ENCODE assay signal across 12 cellular contexts in genomic region chr2:121036226-121036692, GRCh38.
A peak's percentile ranks its signal among the peaks of the same experiment; 100 is the strongest.
DNase-seq lines count a peak whose midpoint lies in the region; ATAC-seq lines count a peak whose summit lies in the region.
"Had no signal": no experiment of that assay in that cellular context is flagged by ENCODE, and none has a peak within 500 bp of the region (broad histone marks: within the 10 kb centered on the region; RNA-seq: fewer than 3 reads in every experiment).

No MANE protein-coding gene starts in this region.

- intact Hi-C loops in activated T-helper 1 cell treated with anti-CD3 and anti-CD28 coated beads, Interleukin-12 subunit alpha, Interleukin-12 subunit beta, Interleukin-2, Interleukin-4 antibody, amounts not matched to agents 30 ng/mL and 10 ng/mL and 1 ng/mL, durations not matched to agents 14 hours and 24 hours and 36 hours (cut with micrococcal nuclease): no loop called here

- H3K9me3 Mint-ChIP-seq in activated T-helper 1 cell treated with anti-CD3 and anti-CD28 coated beads, Interleukin-12 subunit alpha, Interleukin-12 subunit beta, Interleukin-2, Interleukin-4 antibody, amounts not matched to agents 30 ng/mL and 10 ng/mL and 1 ng/mL, durations not matched to agents 14 hours and 24 hours and 36 hours: no peaks in the 10 kb centered on the region
- H3K9me3 Mint-ChIP-seq: activated naive CD4-positive, alpha-beta T cell treated with anti-CD3 and anti-CD28 coated beads, Interleukin-2, amount 50 U/mL, for 24 hours had no signal

- DNase-seq in COLO668 (lab: John Stamatoyannopoulos, UW; ENCODE audit: unreplicated experiment): peak; percentile 74
- DNase-seq in NCI-H1417 (lab: John Stamatoyannopoulos, UW): peak; percentile 81 to 98 (median 91)
- peak; percentile 100 for DNase-seq in NCI-H345 treated with DMSO at 0.1 percent for 48 hours (lab: John Stamatoyannopoulos, UW; ENCODE audit: unreplicated experiment)
- DNase-seq in islet precursor cell: peak; percentile 15
- DNase-seq in activated T-helper 1 cell treated with anti-CD3 and anti-CD28 coated beads, Interleukin-12 subunit alpha, Interleukin-12 subunit beta, Interleukin-2, Interleukin-4 antibody, amounts not matched to agents 30 ng/mL and 10 ng/mL and 1 ng/mL, durations not matched to agents 14 hours and 24 hours and 36 hours (ENCODE audit: low spot score): no peak
- DNase-seq: caudate nucleus, posterior cingulate gyrus, testis had no signal

- H3K4me1 Mint-ChIP-seq in activated T-helper 1 cell treated with anti-CD3 and anti-CD28 coated beads, Interleukin-12 subunit alpha, Interleukin-12 subunit beta, Interleukin-2, Interleukin-4 antibody, amounts not matched to agents 30 ng/mL and 10 ng/mL and 1 ng/mL, durations not matched to agents 14 hours and 24 hours and 36 hours (ENCODE audit: low read depth): no peaks in the 10 kb centered on the region
- H3K4me1 Mint-ChIP-seq: activated naive CD4-positive, alpha-beta T cell treated with anti-CD3 and anti-CD28 coated beads, Interleukin-2, amount 50 U/mL, for 24 hours had no signal

- H3K36me3 Mint-ChIP-seq in activated T-helper 1 cell treated with anti-CD3 and anti-CD28 coated beads, Interleukin-12 subunit alpha, Interleukin-12 subunit beta, Interleukin-2, Interleukin-4 antibody, amounts not matched to agents 30 ng/mL and 10 ng/mL and 1 ng/mL, durations not matched to agents 14 hours and 24 hours and 36 hours (ENCODE audit: low read depth): no peaks in the 10 kb centered on the region
- H3K36me3 Mint-ChIP-seq: activated naive CD4-positive, alpha-beta T cell treated with anti-CD3 and anti-CD28 coated beads, Interleukin-2, amount 50 U/mL, for 24 hours had no signal

- no peak for ATAC-seq in HG03159 (IDR thresholded peaks at IDR 0.05; ENCODE audit: unreplicated experiment)
- ATAC-seq in GM18873 (IDR thresholded peaks at IDR 0.05; ENCODE audit: low FRiP score, unreplicated experiment): no peak
- ATAC-seq in GM18502 (IDR thresholded peaks at IDR 0.05; ENCODE audit: poor library complexity, unreplicated experiment): no peak

- H3K4me3 Mint-ChIP-seq in activated T-helper 1 cell treated with anti-CD3 and anti-CD28 coated beads, Interleukin-12 subunit alpha, Interleukin-12 subunit beta, Interleukin-2, Interleukin-4 antibody, amounts not matched to agents 30 ng/mL and 10 ng/mL and 1 ng/mL, durations not matched to agents 14 hours and 24 hours and 36 hours: no peak overlapping the region
- H3K4me3 Mint-ChIP-seq: activated naive CD4-positive, alpha-beta T cell treated with anti-CD3 and anti-CD28 coated beads, Interleukin-2, amount 50 U/mL, for 24 hours had no signal

- H3K27me3 Mint-ChIP-seq in activated T-helper 1 cell treated with anti-CD3 and anti-CD28 coated beads, Interleukin-12 subunit alpha, Interleukin-12 subunit beta, Interleukin-2, Interleukin-4 antibody, amounts not matched to agents 30 ng/mL and 10 ng/mL and 1 ng/mL, durations not matched to agents 14 hours and 24 hours and 36 hours (ENCODE audit: insufficient read depth): no peaks in the 10 kb centered on the region

- H3K27ac Mint-ChIP-seq in activated T-helper 1 cell treated with anti-CD3 and anti-CD28 coated beads, Interleukin-12 subunit alpha, Interleukin-12 subunit beta, Interleukin-2, Interleukin-4 antibody, amounts not matched to agents 30 ng/mL and 10 ng/mL and 1 ng/mL, durations not matched to agents 14 hours and 24 hours and 36 hours: no peak overlapping the region
- H3K27ac Mint-ChIP-seq: activated naive CD4-positive, alpha-beta T cell treated with anti-CD3 and anti-CD28 coated beads, Interleukin-2, amount 50 U/mL, for 24 hours had no signal
